ENCODE assay signal across 1 cellular context in genomic region chr10:45557275-45557905, GRCh38.
TF ChIP-seq lines count a peak whose summit lies in the region.

No MANE protein-coding gene starts in this region.

TF ChIP-seq in K562, 482 proteins besides CTCF, POLR2A, EP300 and RAD21 (continued from another document):
- TF ChIP-seq FOXP4 (CRISPR knock-in tag; IDR thresholded peaks at IDR 0.05; ENCODE audit: borderline replicate concordance) (no peak), PHB (CRISPR knock-in tag; IDR thresholded peaks at IDR 0.05) (no peak), ZNF124 (CRISPR knock-in tag; IDR thresholded peaks at IDR 0.05) (no peak), ZNF239 (CRISPR knock-in tag; IDR thresholded peaks at IDR 0.05) (no peak), DNMT1 (IDR thresholded peaks at IDR 0.05) (no peak), ELF4 (CRISPR knock-in tag; IDR thresholded peaks at IDR 0.05) (no peak), JUND (IDR thresholded peaks at IDR 0.05; ENCODE audit: borderline replicate concordance, low read depth, low read length) (no peak), JUND (tag; IDR thresholded peaks at IDR 0.05; ENCODE audit: borderline replicate concordance, low read depth, low read length) (no peak), RFX7 (CRISPR knock-in tag; IDR thresholded peaks at IDR 0.05) (no peak), CCNT2 (IDR thresholded peaks at IDR 0.05; ENCODE audit: borderline replicate concordance, extremely low read depth, insufficient read length, low read depth, low read length) (no peak), SPI1 (IDR thresholded peaks at IDR 0.05; ENCODE audit: borderline replicate concordance, low read depth, low read length) (peak; percentile 92), NR2C1 (IDR thresholded peaks at IDR 0.05) (peak; percentile 61), NR2C1 (tag; IDR thresholded peaks at IDR 0.05) (peak; percentile 73), BACH1 (tag; IDR thresholded peaks at IDR 0.05) (no peak), SNAPC5 (CRISPR knock-in tag; IDR thresholded peaks at IDR 0.05) (no peak), SIX5 (IDR thresholded peaks at IDR 0.05; ENCODE audit: borderline replicate concordance in 1 of 2, insufficient read depth in 1 of 2, low read depth in 1 of 2, low read length in 2 of 2) (no peak), POLR2AphosphoS2 (IDR thresholded peaks at IDR 0.05; ENCODE audit: low read length) (no peak), DEAF1 (CRISPR knock-in tag; IDR thresholded peaks at IDR 0.05) (no peak), ZNF830 (CRISPR knock-in tag; IDR thresholded peaks at IDR 0.05) (no peak), ESRRA (IDR thresholded peaks at IDR 0.05; ENCODE audit: borderline replicate concordance, low read depth) (peak; percentile 91), TOE1 (IDR thresholded peaks at IDR 0.05; ENCODE audit: borderline replicate concordance) (no peak), TOE1 (CRISPR knock-in tag; IDR thresholded peaks at IDR 0.05; ENCODE audit: borderline replicate concordance, low read depth) (no peak), SMARCE1 (IDR thresholded peaks at IDR 0.05) (no peak), ZNF444 (CRISPR knock-in tag; IDR thresholded peaks at IDR 0.05) (no peak), DIDO1 (tag; IDR thresholded peaks at IDR 0.05; ENCODE audit: low read depth) (no peak), ZFP36 (IDR thresholded peaks at IDR 0.05; ENCODE audit: low read depth, low read length, partially characterized antibody) (no peak), GABPA (tag; conservative IDR thresholded peaks at IDR 0.05; ENCODE audit: low read depth) (peak; percentile 72), RBM22 (IDR thresholded peaks at IDR 0.05; ENCODE audit: low read depth, low read length, poor library complexity, severe bottlenecking) (no peak), CREB3 (tag; conservative IDR thresholded peaks at IDR 0.05; ENCODE audit: low read depth) (no peak), MAFK (IDR thresholded peaks at IDR 0.05; ENCODE audit: low read length) (no peak), ZNF778 (CRISPR knock-in tag; IDR thresholded peaks at IDR 0.05) (no peak), ETS2 (tag; IDR thresholded peaks at IDR 0.05; ENCODE audit: borderline replicate concordance, poor library complexity, severe bottlenecking) (no peak)
